In the genomic region with DNA sequence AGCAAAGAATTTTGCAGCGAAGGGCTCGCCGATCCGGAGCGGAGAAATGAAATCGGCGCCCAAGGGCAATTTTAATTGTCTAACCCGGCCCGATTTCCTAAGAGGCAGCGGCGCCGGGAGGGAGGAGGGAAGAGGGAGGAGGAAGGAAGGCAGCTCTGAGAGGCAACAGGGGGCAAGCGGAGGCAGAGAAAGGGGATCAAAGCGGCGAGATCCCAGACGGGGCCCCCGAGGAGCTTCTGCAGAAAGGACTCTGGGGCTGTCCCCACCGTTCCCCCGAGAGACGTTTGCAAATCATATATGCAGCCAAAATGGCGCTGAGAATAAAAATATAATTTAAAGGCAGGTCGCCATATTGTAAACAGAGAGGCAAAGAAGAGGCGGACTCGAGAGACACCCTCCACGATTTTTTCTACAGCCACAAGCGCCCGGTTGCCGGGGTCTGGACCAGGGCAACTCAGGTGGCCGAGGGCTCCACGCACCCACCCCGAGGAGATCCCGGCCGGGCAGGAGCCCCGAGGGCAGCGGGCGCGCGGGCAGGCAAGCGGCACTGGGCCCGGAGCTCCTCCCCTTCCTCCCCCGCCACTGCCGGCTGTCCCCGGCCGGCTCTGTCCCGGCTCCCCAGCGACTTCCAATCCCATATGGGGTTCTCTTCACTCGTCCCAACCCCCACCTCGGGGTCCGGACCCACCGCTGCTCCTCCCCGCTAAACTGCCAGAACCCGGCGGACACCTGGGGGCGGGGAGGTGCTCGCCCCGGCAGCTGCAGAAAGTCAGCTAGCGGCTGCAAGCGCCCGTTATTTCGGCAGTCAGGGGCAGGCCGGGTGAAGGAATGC, we compare ENCODE assay signal across 9 cellular contexts. TPM values are rescaled to one million over a fixed set of nuclear protein-coding genes. Genes with fewer than 3 reads are reported as not detected.
A peak's percentile ranks its signal among the peaks of the same experiment; 100 is the strongest.
DNase-seq lines count a peak whose midpoint lies in the region; ATAC-seq, FAIRE-seq and TF ChIP-seq lines count a peak whose summit lies in the region.
"Had no signal": no experiment of that assay in that cellular context is flagged by ENCODE, and none has a peak within 500 bp of the region (broad histone marks: within the 10 kb centered on the region; RNA-seq: fewer than 3 reads in every experiment).

No MANE protein-coding gene starts in this region.

- peak overlapping the region; percentile 85 for H3K9ac ChIP-seq in GM12878 (ENCODE audit: control insufficient read depth, insufficient read depth, low read length)

- no peaks in the 10 kb centered on the region for H3K9me3 Mint-ChIP-seq in T-helper 2 cell treated with Interferon-gamma antibody and Interleukin-4, amounts not matched to agents 5 μg/mL and 100 μg/mL, for 36 hours

- H4K20me1 ChIP-seq in GM12878 (ENCODE audit: control insufficient read depth, insufficient read depth): no peaks in the 10 kb centered on the region

- WGBS in GM12878 (ENCODE audit: insufficient coverage, insufficient replicate concordance, low lambda C conversion rate, missing lambda C conversion rate): 1% methylated on average over 47 of the region's 61 CpGs

- DNase-seq in Caki2 (ENCODE audit: low read depth) (peak; percentile 74), GM12878 (ENCODE audit: low read depth, low spot score) (no peak), gastrocnemius medialis (peak; percentile 45 to 64)
- peak; percentile 65 for DNase-seq in T-helper 2 cell treated with Interferon-gamma antibody and Interleukin-4, amounts not matched to agents 5 μg/mL and 100 μg/mL, for 36 hours (ENCODE audit: low spot score)

- H3K27ac ChIP-seq in KOPT-K1 (ENCODE audit: low read depth, low read length, poor library complexity, severe bottlenecking) (peak overlapping the region; percentile 94), GM12878 (ENCODE audit: control insufficient read depth, insufficient read depth) (peak overlapping the region; percentile 64), gastrocnemius medialis (peak overlapping the region; percentile 96 to 97 (median 96))

- TF ChIP-seq POLR2A in GM12878 (IDR thresholded peaks at IDR 0.05; ENCODE audit: low read depth, low read length) (peak; percentile 65), gastrocnemius medialis (IDR thresholded peaks at IDR 0.05) (peak in 1 of 2 donors; percentile 17)

- H3K9me3 ChIP-seq in KOPT-K1 (ENCODE audit: insufficient read depth, low read length, poor library complexity, severe bottlenecking): no peaks in the 10 kb centered on the region
- H3K9me3 ChIP-seq in GM12878 (replicated peaks; ENCODE audit: control insufficient read depth, insufficient read depth, low read length): no peaks in the 10 kb centered on the region
- H3K9me3 ChIP-seq in gastrocnemius medialis: no peaks in the 10 kb centered on the region

- SMC1A ChIA-PET in GM12878 (lab: Charles Lee; ENCODE audit: uncharacterized antibody, unreplicated experiment): interaction anchor here (0.8 to 3.0 kb wide), 14 partner anchors 10 to 352 kb away, joined by 3 to 11 read pairs (median 3); a partner anchor contains a TSS

- no peak for TF ChIP-seq EP300 in GM12878 (IDR thresholded peaks at IDR 0.05; ENCODE audit: borderline replicate concordance in 1 of 2, control insufficient read depth in 1 of 2, low read depth in 2 of 2, low read length in 2 of 2)

- CTCF ChIA-PET in GM12878 (lab: Yijun Ruan, JAX): interaction anchor here (0.6 to 3.8 kb wide), 17 partner anchors 8 to 306 kb away, joined by 3 to 22 read pairs (median 4); a partner anchor contains a TSS

- H3K36me3 Mint-ChIP-seq in T-helper 2 cell treated with Interferon-gamma antibody and Interleukin-4, amounts not matched to agents 5 μg/mL and 100 μg/mL, for 36 hours (ENCODE audit: low read depth): peaks cover 42% of the 10 kb centered on the region

- H3K79me2 ChIP-seq in GM12878 (ENCODE audit: control insufficient read depth, insufficient read depth, low read length): peaks cover 66% of the 10 kb centered on the region

- intact Hi-C loops in GM12878 (cut with micrococcal nuclease; ENCODE audit: unreplicated experiment): loop anchor here (2.0 to 5.0 kb wide), 2 partner anchors 47 to 343 kb away; a partner anchor contains a TSS
- intact Hi-C loops in gastrocnemius medialis (cut with DNase I; ENCODE audit: low total_unique reads): loop anchor here (2.0 to 5.0 kb wide), 3 partner anchors 47 to 592 kb away; a partner anchor contains a TSS

- H3K27me3 Mint-ChIP-seq in T-helper 2 cell treated with Interferon-gamma antibody and Interleukin-4, amounts not matched to agents 5 μg/mL and 100 μg/mL, for 36 hours (ENCODE audit: low read depth): no peaks in the 10 kb centered on the region

- peaks cover 34% of the 10 kb centered on the region for H3K36me3 ChIP-seq in KOPT-K1 (ENCODE audit: insufficient read depth, low read length)
- H3K36me3 ChIP-seq in GM12878 (ENCODE audit: control insufficient read depth in 2 of 2, insufficient read depth in 2 of 2, low read length in 1 of 2): no peaks in the 10 kb centered on the region; a peak in 2 of 4 replicates
- H3K36me3 ChIP-seq in gastrocnemius medialis: no peaks in the 10 kb centered on the region

- H3K4me1 Mint-ChIP-seq in T-helper 2 cell treated with Interferon-gamma antibody and Interleukin-4, amounts not matched to agents 5 μg/mL and 100 μg/mL, for 36 hours (ENCODE audit: low read depth): peaks cover 42% of the 10 kb centered on the region

- FAIRE-seq in GM12878 (lab: Jason Lieb, UNC): no peak

- peaks cover 17% of the 10 kb centered on the region for H3K4me1 ChIP-seq in GM12878 (ENCODE audit: control insufficient read depth, insufficient read depth, low read length)
- peaks cover 51 to 54% of the 10 kb centered on the region in 2 donors for H3K4me1 ChIP-seq in gastrocnemius medialis

- H3K4me3 ChIP-seq in GM12878 (peak overlapping the region; percentile 92), iPS-11a (ENCODE audit: low read depth, low read length) (peak overlapping the region; percentile 95), gastrocnemius medialis (peak overlapping the region; percentile 84 to 90 (median 88))

- BruUV-seq in GM12878 (replicated peaks; lab: Mats Ljungman, UMichigan): no TSS peak

- RAD21 ChIA-PET in GM12878 (lab: Charles Lee; ENCODE audit: unreplicated experiment): interaction anchor here (0.5 to 3.5 kb wide), 10 partner anchors 11 to 230 kb away, joined by 3 to 27 read pairs (median 5); a partner anchor contains a TSS

- in situ Hi-C loops in Caki2 (cut with HindIII; ENCODE audit: low pct_unique_long_range_greater_than_20kb, low sequenced_read_pairs): no loop called here
- in situ Hi-C loops in GM12878 (cut with MboI): loop anchor here (10.0 kb wide), 1 partner anchor 615 kb away; a partner anchor contains a TSS
- in situ Hi-C loops in gastrocnemius medialis (cut with MboI; ENCODE audit: low sequenced_read_pairs in 4 of 4): loop anchor here (10.0 to 25.0 kb wide), 3 partner anchors 587 to 615 kb away; a partner anchor contains a TSS

- H2AFZ ChIP-seq in GM12878 (ENCODE audit: control insufficient read depth, low read depth, low read length): peak overlapping the region; percentile 64

- H3K4me2 ChIP-seq in GM12878 (ENCODE audit: control insufficient read depth, insufficient read depth): peak overlapping the region; percentile 81

- ATAC-seq in GM12878 (peak; percentile 12), gastrocnemius medialis (no peak), GM21723 (IDR thresholded peaks at IDR 0.05; ENCODE audit: unreplicated experiment) (no peak), HG03159 (IDR thresholded peaks at IDR 0.05; ENCODE audit: unreplicated experiment) (no peak)

- H3K4me3 Mint-ChIP-seq in T-helper 2 cell treated with Interferon-gamma antibody and Interleukin-4, amounts not matched to agents 5 μg/mL and 100 μg/mL, for 36 hours: peak overlapping the region; percentile 97

- TF ChIP-seq RAD21 in GM12878 (IDR thresholded peaks at IDR 0.05; ENCODE audit: insufficient read depth, low read depth, low read length): no peak

- H3K27me3 ChIP-seq in GM12878 (replicated peaks in 1 of 2; ENCODE audit: control insufficient read depth in 2 of 2, insufficient read depth in 2 of 2, low read length in 1 of 2) (no peaks in the 10 kb centered on the region), gastrocnemius medialis (no peaks in the 10 kb centered on the region)

- peak overlapping the region; percentile 95 for H3K27ac Mint-ChIP-seq in T-helper 2 cell treated with Interferon-gamma antibody and Interleukin-4, amounts not matched to agents 5 μg/mL and 100 μg/mL, for 36 hours

- POLR2A ChIA-PET in GM12878 (lab: Charles Lee): interaction anchor here (0.7 to 2.9 kb wide), 17 partner anchors 23 to 374 kb away, joined by 3 to 19 read pairs (median 5); a partner anchor contains a TSS

- no peak for TF ChIP-seq CTCF in GM12878 (IDR thresholded peaks at IDR 0.05 in 2 of 3, conservative IDR thresholded peaks at IDR 0.05 in 1 of 3; ENCODE audit: control insufficient read depth in 2 of 3, extremely low read depth in 1 of 3, insufficient read depth in 1 of 3, low read depth in 3 of 3, low read length in 3 of 3)
- TF ChIP-seq CTCF in gastrocnemius medialis (IDR thresholded peaks at IDR 0.05 in 4 of 5, conservative IDR thresholded peaks at IDR 0.05 in 1 of 5): no peak

RNA-seq across cellular contexts. Expression of a gene that starts 1.9 kb away (rescaled TPM):
- total RNA-seq in Caki2 (2014; rRNA removed; shearing (Covaris generic); ENCODE audit: low replicate concordance): 10.6 and 19.2 TPM in 2 replicates
- 61.5 and 63.1 TPM in 2 replicates for total RNA-seq in GM12878 (2013; cell fraction: nucleolus; rRNA removed)
- 28.6 and 30.1 TPM in 2 replicates for total RNA-seq in GM12878 (2014; rRNA removed)
- total RNA-seq in GM12878 (2014; rRNA removed; fragmentation: Illumina TruSeq; extraction: Trizol): 15.9 and 18.1 TPM in 2 replicates
- total RNA-seq in GM12878 (2021): 43.9 and 44.2 TPM in 2 replicates
- polyA plus RNA-seq in GM12878 (2011; ENCODE audit: low read depth): 9.3 TPM
- polyA plus RNA-seq in GM12878 (2011; rRNA removed): 8.6 and 22.6 TPM in 2 replicates
- 22.1 and 28.1 TPM in 2 replicates for polyA plus RNA-seq in GM12878 (2011; cell fraction: cytosol; rRNA removed)
- polyA plus RNA-seq in GM12878 (2011; cell fraction: nucleus; rRNA removed): 65.0 and 92.9 TPM in 2 replicates
- 24.0 and 34.6 TPM in 2 replicates for polyA plus RNA-seq in GM12878 (2012)
- polyA plus RNA-seq in GM12878 (2014; fragmentation: Illumina TruSeq; extraction: Trizol): 24.7 and 27.8 TPM in 2 replicates
- 1 to 10 TPM; 1.3 to 2.3 TPM for polyA plus RNA-seq in GM12878 (2014; fragmentation: Nextera tagmentation; extraction: Ambion mirVana)
- polyA plus RNA-seq in GM12878 (2014; rRNA removed): 33.5 and 39.8 TPM in 2 replicates
- 10 to 100 TPM; 10.6 to 15.3 TPM for polyA plus RNA-seq in GM12878 (2016; fragmentation: Nextera tagmentation; extraction: Ambion mirVana)
- polyA minus RNA-seq in GM12878 (2011; rRNA and poly(A)+ RNA removed): 23.6 and 28.7 TPM in 2 replicates
- polyA minus RNA-seq in GM12878 (2011; cell fraction: cytosol; rRNA and poly(A)+ RNA removed): 14.8 and 15.6 TPM in 2 replicates
- 20.8 and 40.7 TPM in 2 replicates for polyA minus RNA-seq in GM12878 (2011; cell fraction: nucleus; rRNA and poly(A)+ RNA removed)
- total RNA-seq in gastrocnemius medialis: 10 to 100 TPM; 22.1 to 37.3 (median 24.2) TPM

RNA-seq across cellular contexts. Expression of a gene that starts 46.5 kb away (rescaled TPM):
- total RNA-seq in Caki2 (2014; rRNA removed; shearing (Covaris generic); ENCODE audit: low replicate concordance): 36.2 and 50.4 TPM in 2 replicates
- 66.0 and 68.2 TPM in 2 replicates for total RNA-seq in GM12878 (2013; cell fraction: nucleolus; rRNA removed)
- total RNA-seq in GM12878 (2014; rRNA removed): 35.3 and 37.1 TPM in 2 replicates
- total RNA-seq in GM12878 (2014; rRNA removed; fragmentation: Illumina TruSeq; extraction: Trizol): 23.7 and 24.2 TPM in 2 replicates
- total RNA-seq in GM12878 (2021): 27.6 and 31.3 TPM in 2 replicates
- polyA plus RNA-seq in GM12878 (2011; ENCODE audit: low read depth): 3.0 TPM
- polyA plus RNA-seq in GM12878 (2011; rRNA removed): 50.6 and 55.2 TPM in 2 replicates
- 70.4 and 81.7 TPM in 2 replicates for polyA plus RNA-seq in GM12878 (2011; cell fraction: cytosol; rRNA removed)
- 47.5 and 49.0 TPM in 2 replicates for polyA plus RNA-seq in GM12878 (2011; cell fraction: nucleus; rRNA removed)
- polyA plus RNA-seq in GM12878 (2012): 7.6 and 12.3 TPM in 2 replicates
- polyA plus RNA-seq in GM12878 (2014; fragmentation: Illumina TruSeq; extraction: Trizol): 17.7 and 19.6 TPM in 2 replicates
- polyA plus RNA-seq in GM12878 (2014; fragmentation: Nextera tagmentation; extraction: Ambion mirVana): under 1 TPM in 1 of 2 experiments, not detected in 1; 0.18 TPM
- 37.7 and 38.8 TPM in 2 replicates for polyA plus RNA-seq in GM12878 (2014; rRNA removed)
- 10 to 100 TPM; 28.7 to 35.5 TPM for polyA plus RNA-seq in GM12878 (2016; fragmentation: Nextera tagmentation; extraction: Ambion mirVana)
- 39.0 and 44.2 TPM in 2 replicates for polyA minus RNA-seq in GM12878 (2011; rRNA and poly(A)+ RNA removed)
- 14.3 and 16.6 TPM in 2 replicates for polyA minus RNA-seq in GM12878 (2011; cell fraction: cytosol; rRNA and poly(A)+ RNA removed)
- polyA minus RNA-seq in GM12878 (2011; cell fraction: nucleus; rRNA and poly(A)+ RNA removed): 16.2 and 21.1 TPM in 2 replicates
- 1 to 10 TPM in 3 of 4 donors, under 1 TPM in 1; 0.25 to 3.7 (median 2.4) TPM for total RNA-seq in gastrocnemius medialis

RNA-seq across cellular contexts. Expression of a gene that starts 51.9 kb away (rescaled TPM):
- total RNA-seq in Caki2 (2014; rRNA removed; shearing (Covaris generic); ENCODE audit: low replicate concordance): 121 and 133 TPM in 2 replicates
- 29.2 and 39.1 TPM in 2 replicates for total RNA-seq in GM12878 (2013; cell fraction: nucleolus; rRNA removed)
- total RNA-seq in GM12878 (2014; rRNA removed): 79.0 and 79.6 TPM in 2 replicates
- total RNA-seq in GM12878 (2014; rRNA removed; fragmentation: Illumina TruSeq; extraction: Trizol): 72.0 and 72.5 TPM in 2 replicates
- total RNA-seq in GM12878 (2021): 291 and 302 TPM in 2 replicates
- 30.4 TPM for polyA plus RNA-seq in GM12878 (2011; ENCODE audit: low read depth)
- polyA plus RNA-seq in GM12878 (2011; rRNA removed): 90.1 and 150 TPM in 2 replicates
- polyA plus RNA-seq in GM12878 (2011; cell fraction: cytosol; rRNA removed): 162 and 176 TPM in 2 replicates
- 153 and 169 TPM in 2 replicates for polyA plus RNA-seq in GM12878 (2011; cell fraction: nucleus; rRNA removed)
- 59.9 and 65.4 TPM in 2 replicates for polyA plus RNA-seq in GM12878 (2012)
- 75.3 and 147 TPM in 2 replicates for polyA plus RNA-seq in GM12878 (2014; fragmentation: Illumina TruSeq; extraction: Trizol)
- polyA plus RNA-seq in GM12878 (2014; fragmentation: Nextera tagmentation; extraction: Ambion mirVana): 100 to 1,000 TPM in 1 of 2 experiments, 10 to 100 TPM in 1; 56.8 to 121 TPM
- 150 and 154 TPM in 2 replicates for polyA plus RNA-seq in GM12878 (2014; rRNA removed)
- 100 to 1,000 TPM; 237 to 251 TPM for polyA plus RNA-seq in GM12878 (2016; fragmentation: Nextera tagmentation; extraction: Ambion mirVana)
- polyA minus RNA-seq in GM12878 (2011; rRNA and poly(A)+ RNA removed): 172 and 176 TPM in 2 replicates
- polyA minus RNA-seq in GM12878 (2011; cell fraction: cytosol; rRNA and poly(A)+ RNA removed): 71.6 and 96.9 TPM in 2 replicates
- polyA minus RNA-seq in GM12878 (2011; cell fraction: nucleus; rRNA and poly(A)+ RNA removed): 19.0 and 28.4 TPM in 2 replicates
- 10 to 100 TPM; 15.3 to 37.9 (median 28.4) TPM for total RNA-seq in gastrocnemius medialis

RNA-seq across cellular contexts. Expression of a gene that starts 56.4 kb away (rescaled TPM):
- not detected in 2 replicates for total RNA-seq in Caki2 (2014; rRNA removed; shearing (Covaris generic); ENCODE audit: low replicate concordance)
- total RNA-seq in GM12878 (2013; cell fraction: nucleolus; rRNA removed): not detected in 2 replicates
- not detected in 2 replicates for total RNA-seq in GM12878 (2014; rRNA removed)
- not detected in 2 replicates for total RNA-seq in GM12878 (2014; rRNA removed; fragmentation: Illumina TruSeq; extraction: Trizol)
- total RNA-seq in GM12878 (2021): not detected in 2 replicates
- polyA plus RNA-seq in GM12878 (2011; ENCODE audit: low read depth): 0.33 TPM
- not detected in 2 replicates for polyA plus RNA-seq in GM12878 (2011; rRNA removed)
- polyA plus RNA-seq in GM12878 (2011; cell fraction: cytosol; rRNA removed): not detected in 2 replicates
- polyA plus RNA-seq in GM12878 (2011; cell fraction: nucleus; rRNA removed): not detected in 2 replicates
- 0.24 and 0.58 TPM in 2 replicates for polyA plus RNA-seq in GM12878 (2012)
- polyA plus RNA-seq in GM12878 (2014; fragmentation: Illumina TruSeq; extraction: Trizol): 0.09 TPM in 1 of 2 replicates, not detected in the other
- polyA plus RNA-seq in GM12878 (2014; fragmentation: Nextera tagmentation; extraction: Ambion mirVana): under 1 TPM; 0.05 to 0.24 TPM
- polyA plus RNA-seq in GM12878 (2014; rRNA removed): 0.09 and 0.23 TPM in 2 replicates
- under 1 TPM; 0.36 to 0.87 TPM for polyA plus RNA-seq in GM12878 (2016; fragmentation: Nextera tagmentation; extraction: Ambion mirVana)
- not detected in 2 replicates for polyA minus RNA-seq in GM12878 (2011; rRNA and poly(A)+ RNA removed)
- not detected in 2 replicates for polyA minus RNA-seq in GM12878 (2011; cell fraction: cytosol; rRNA and poly(A)+ RNA removed)
- not detected in 2 replicates for polyA minus RNA-seq in GM12878 (2011; cell fraction: nucleus; rRNA and poly(A)+ RNA removed)
- not detected for total RNA-seq in gastrocnemius medialis
- total RNA-seq: T-helper 2 cell treated with Interferon-gamma antibody and Interleukin-4, amounts not matched to agents 100 ng/mL and 5 ng/mL, for 36 hours had no signal
